ENCODE assay signal across 21 cellular contexts in genomic region chr15:85717212-85717611, GRCh38.
DNase-seq lines count a peak whose midpoint lies in the region; ATAC-seq, FAIRE-seq and TF ChIP-seq lines count a peak whose summit lies in the region.
"Had no signal": no experiment of that assay in that cellular context is flagged by ENCODE, and none has a peak within 500 bp of the region (broad histone marks: within the 10 kb centered on the region; RNA-seq: fewer than 3 reads in every experiment).

No MANE protein-coding gene starts in this region.

- peak overlapping the region; percentile 87 for H3K27ac Mint-ChIP-seq in activated T-cell treated with anti-CD3 and anti-CD28 coated beads, Interleukin-2, amount 50 U/mL, for 72 hours
- H3K27ac Mint-ChIP-seq in central memory CD8-positive, alpha-beta T cell (ENCODE audit: low read depth): peak overlapping the region; percentile 73
- H3K27ac Mint-ChIP-seq: neural progenitor cell had no signal

- peak; percentile 84 for FAIRE-seq in GM12892 (lab: Jason Lieb, UNC)
- FAIRE-seq: bronchial epithelial cell, islet of Langerhans had no signal

- H3K9me3 ChIP-seq in gastrocnemius medialis: no peaks in the 10 kb centered on the region
- H3K9me3 ChIP-seq: vagina had no signal

- H3K4me1 ChIP-seq in gastrocnemius medialis: no peaks in the 10 kb centered on the region
- H3K4me1 ChIP-seq: vagina had no signal

- intact Hi-C loops in gastrocnemius medialis (cut with DNase I; ENCODE audit: low total_unique reads): loop anchor here (5.0 kb wide), 1 partner anchor 35 kb away; no protein-coding TSS in a partner anchor

- H3K27me3 ChIP-seq in gastrocnemius medialis: no peaks in the 10 kb centered on the region
- H3K27me3 ChIP-seq: dorsolateral prefrontal cortex, neural progenitor cell, vagina had no signal

- H3K4me3 ChIP-seq in gastrocnemius medialis: no peak overlapping the region
- H3K4me3 ChIP-seq: dorsolateral prefrontal cortex, neural progenitor cell, vagina had no signal

- no peak for DNase-seq in activated T-cell treated with anti-CD3 and anti-CD28 coated beads, Interleukin-2, amount 50 U/mL, for 72 hours
- no peak for DNase-seq in activated T-cell treated with anti-CD3 and anti-CD28 coated beads for 4 hours
- no peak for DNase-seq in GM12892 (ENCODE audit: insufficient read length)
- DNase-seq in central memory CD8-positive, alpha-beta T cell (ENCODE audit: low spot score in 2 of 2): no peak
- DNase-seq in gastrocnemius medialis: no peak
- DNase-seq in stimulated activated CD4-positive, alpha-beta T cell treated with anti-CD3 and anti-CD28 coated beads, Interleukin-2, amount 100 ng/mL, for 24 hours: no peak
- DNase-seq in NCI-H69 (lab: John Stamatoyannopoulos, UW): no peak
- no peak for DNase-seq in effector CD8-positive, alpha-beta T cell (lab: John Stamatoyannopoulos, UW)
- DNase-seq: activated CD8-positive, alpha-beta memory T cell treated with anti-CD3 and anti-CD28 coated beads, Interleukin-2, amount 10 ng/mL, durations not matched to agents 7 days and 5 days; dorsolateral prefrontal cortex; head of caudate nucleus; NCI-H1105; stimulated activated CD4-positive, alpha-beta T cell treated with anti-CD3 and anti-CD28 coated beads, Interleukin-12 subunit alpha, Interleukin-12 subunit beta, amount 100 ng/mL, for 4 hours; stimulated activated naive CD8-positive, alpha-beta T cell treated with anti-CD3 and anti-CD28 coated beads, Interleukin-15, amount 100 ng/mL, for 72 hours; SW 1271 had no signal

- no peaks in the 10 kb centered on the region for H3K27me3 Mint-ChIP-seq in activated T-cell treated with anti-CD3 and anti-CD28 coated beads, Interleukin-2, amount 50 U/mL, for 72 hours (ENCODE audit: low read depth)
- no peaks in the 10 kb centered on the region for H3K27me3 Mint-ChIP-seq in central memory CD8-positive, alpha-beta T cell
- H3K27me3 Mint-ChIP-seq: activated CD8-positive, alpha-beta memory T cell treated with anti-CD3 and anti-CD28 coated beads, Interleukin-2, amount 10 ng/mL, durations not matched to agents 7 days and 5 days; stimulated activated naive CD8-positive, alpha-beta T cell treated with anti-CD3 and anti-CD28 coated beads, Interleukin-15, amount 100 ng/mL, for 72 hours had no signal

- H3K4me3 Mint-ChIP-seq in activated T-cell treated with anti-CD3 and anti-CD28 coated beads, Interleukin-2, amount 50 U/mL, for 72 hours: peak overlapping the region in 1 of 2 donors; percentile 41
- no peak overlapping the region for H3K4me3 Mint-ChIP-seq in central memory CD8-positive, alpha-beta T cell
- H3K4me3 Mint-ChIP-seq: activated CD8-positive, alpha-beta memory T cell treated with anti-CD3 and anti-CD28 coated beads, Interleukin-2, amount 10 ng/mL, durations not matched to agents 7 days and 5 days; neural progenitor cell; stimulated activated naive CD8-positive, alpha-beta T cell treated with anti-CD3 and anti-CD28 coated beads, Interleukin-15, amount 100 ng/mL, for 72 hours had no signal

- TF ChIP-seq CTCF in gastrocnemius medialis (IDR thresholded peaks at IDR 0.05 in 4 of 5, conservative IDR thresholded peaks at IDR 0.05 in 1 of 5): no peak

- in situ Hi-C loops in gastrocnemius medialis (cut with MboI; ENCODE audit: low sequenced_read_pairs in 4 of 4): loop anchor here in 1 of 4 donors (25.0 kb wide), 1 partner anchor 230 kb away; no protein-coding TSS in a partner anchor

- H3K36me3 Mint-ChIP-seq in activated T-cell treated with anti-CD3 and anti-CD28 coated beads, Interleukin-2, amount 50 U/mL, for 72 hours (ENCODE audit: insufficient read depth in 2 of 2): peaks cover 25 to 53% of the 10 kb centered on the region in 2 donors
- peaks cover 89% of the 10 kb centered on the region for H3K36me3 Mint-ChIP-seq in central memory CD8-positive, alpha-beta T cell (ENCODE audit: insufficient read depth)

- TF ChIP-seq POLR2A in GM12892 (IDR thresholded peaks at IDR 0.05; ENCODE audit: low read depth, low read length) (no peak), gastrocnemius medialis (IDR thresholded peaks at IDR 0.05) (no peak)

- peak; percentile 40 to 50 for ATAC-seq in activated T-cell treated with anti-CD3 and anti-CD28 coated beads, Interleukin-2, amount 50 U/mL, for 72 hours (replicated peaks in 1 of 2)
- no peak for ATAC-seq in central memory CD8-positive, alpha-beta T cell (replicated peaks; ENCODE audit: extremely low read depth, poor library complexity, severe bottlenecking)
- no peak for ATAC-seq in gastrocnemius medialis
- ATAC-seq: activated CD8-positive, alpha-beta memory T cell treated with anti-CD3 and anti-CD28 coated beads, Interleukin-2, amount 10 ng/mL, durations not matched to agents 7 days and 5 days; HCT116; stimulated activated naive CD8-positive, alpha-beta T cell treated with anti-CD3 and anti-CD28 coated beads, Interleukin-15, amount 100 ng/mL, for 72 hours had no signal

- peak overlapping the region; percentile 6 to 43 (median 24) for H3K27ac ChIP-seq in gastrocnemius medialis
- H3K27ac ChIP-seq: dorsolateral prefrontal cortex, KMS-11, vagina had no signal

- peaks cover 6 to 92% of the 10 kb centered on the region in 2 donors for H3K36me3 ChIP-seq in gastrocnemius medialis

- H3K4me1 Mint-ChIP-seq in activated T-cell treated with anti-CD3 and anti-CD28 coated beads, Interleukin-2, amount 50 U/mL, for 72 hours (ENCODE audit: low read depth): peaks cover 67% of the 10 kb centered on the region
- peaks cover 46% of the 10 kb centered on the region for H3K4me1 Mint-ChIP-seq in central memory CD8-positive, alpha-beta T cell

- no peaks in the 10 kb centered on the region for H3K9me3 Mint-ChIP-seq in activated T-cell treated with anti-CD3 and anti-CD28 coated beads, Interleukin-2, amount 50 U/mL, for 72 hours
- no peaks in the 10 kb centered on the region for H3K9me3 Mint-ChIP-seq in central memory CD8-positive, alpha-beta T cell
- H3K9me3 Mint-ChIP-seq: neural progenitor cell; stimulated activated naive CD8-positive, alpha-beta T cell treated with anti-CD3 and anti-CD28 coated beads, Interleukin-15, amount 100 ng/mL, for 72 hours had no signal

Comparison
In these comparisons a context has a peak if more than half of its experiments do, and no peak if none do; other contexts are left out.
1. ATAC-seq: peak in activated T-cell treated with anti-CD3 and anti-CD28 coated beads, Interleukin-2, amount 50 U/mL, for 72 hours (2 of 2); none in central memory CD8-positive, alpha-beta T cell (single experiment) and gastrocnemius medialis (0 of 2).